19 cellular contexts compared by ENCODE assay signal in the genomic region with DNA sequence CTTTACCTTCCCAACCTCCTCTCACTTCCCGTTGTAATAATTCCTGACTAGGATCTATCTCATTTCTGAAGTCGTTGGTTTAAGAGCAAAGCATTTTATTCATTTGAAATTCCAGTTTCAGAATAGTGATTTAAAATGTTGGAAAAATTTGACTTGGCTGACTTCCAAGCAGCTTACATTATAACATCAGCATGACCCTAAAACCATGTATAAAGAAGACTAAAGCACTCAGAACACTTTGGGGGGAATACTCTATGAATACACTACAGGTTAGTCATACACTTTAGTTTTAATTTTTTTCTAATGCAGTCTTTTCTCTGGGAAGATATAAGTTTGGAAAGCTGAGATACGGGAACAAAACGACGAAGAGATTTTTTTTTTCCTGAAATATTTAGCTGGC.
DNase-seq lines count a peak whose midpoint lies in the region; ATAC-seq and TF ChIP-seq lines count a peak whose summit lies in the region.
"Had no signal": no experiment of that assay in that cellular context is flagged by ENCODE, and none has a peak within 500 bp of the region (broad histone marks: within the 10 kb centered on the region; RNA-seq: fewer than 3 reads in every experiment).

No MANE protein-coding gene starts in this region.

- CTCF ChIA-PET in A673 (lab: Charles Lee) = no interaction called here

- H3K4me3 Mint-ChIP-seq in activated naive CD8-positive, alpha-beta T cell = peak overlapping the region; percentile 42
- H3K4me3 Mint-ChIP-seq in activated naive CD8-positive, alpha-beta T cell treated with anti-CD3 and anti-CD28 coated beads, Interleukin-2, amount 50 U/mL, for 24 hours = no peak overlapping the region
- H3K4me3 Mint-ChIP-seq in immature natural killer cell = peak overlapping the region in 1 of 5 donors; percentile 4
- H3K4me3 Mint-ChIP-seq: GM23338 had no signal

- no peaks in the 10 kb centered on the region for H3K9me3 ChIP-seq in uterus
- no peaks in the 10 kb centered on the region for H3K9me3 ChIP-seq in A673 (ENCODE audit: low read depth, low read length, poor library complexity, severe bottlenecking)

- TF ChIP-seq CTCF in astrocyte of the cerebellum (IDR thresholded peaks at IDR 0.05; ENCODE audit: low read depth, low read length, missing control alignments) = no peak
- no peak for TF ChIP-seq CTCF in uterus (IDR thresholded peaks at IDR 0.05)
- TF ChIP-seq CTCF in A673 (conservative IDR thresholded peaks at IDR 0.05; ENCODE audit: low read depth, low read length) = no peak

- H3K4me3 ChIP-seq in astrocyte of the cerebellum (ENCODE audit: low read depth, low read length) (no peak overlapping the region), uterus (no peak overlapping the region), H7 (ENCODE audit: insufficient read depth, low read depth, low read length) (no peak overlapping the region), A673 (ENCODE audit: low read depth, low read length, poor library complexity, severe bottlenecking) (no peak overlapping the region)
- H3K4me3 ChIP-seq: GM12878, GM23338, PC-9 had no signal

- POLR2A ChIA-PET in A673 (lab: Charles Lee; ENCODE audit: low non-redundant PET) = no interaction called here

- in situ Hi-C loops in astrocyte of the cerebellum (cut with HindIII; ENCODE audit: low sequenced_read_pairs) = no loop called here

- H3K4me1 ChIP-seq in uterus (peaks cover 0 to 18% of the 10 kb centered on the region in 2 donors), A673 (ENCODE audit: insufficient read depth, low read length, poor library complexity, severe bottlenecking) (no peaks in the 10 kb centered on the region)

- H3K4me1 Mint-ChIP-seq in activated naive CD8-positive, alpha-beta T cell (ENCODE audit: low read depth) = peaks cover 69% of the 10 kb centered on the region
- H3K4me1 Mint-ChIP-seq in activated naive CD8-positive, alpha-beta T cell treated with anti-CD3 and anti-CD28 coated beads, Interleukin-2, amount 50 U/mL, for 24 hours = peaks cover 35% of the 10 kb centered on the region
- peaks cover 28 to 41% of the 10 kb centered on the region in 2 donors for H3K4me1 Mint-ChIP-seq in immature natural killer cell

- H3K27me3 ChIP-seq in uterus (no peaks in the 10 kb centered on the region), H7 (ENCODE audit: control insufficient read depth, insufficient read depth, low read length) (no peaks in the 10 kb centered on the region), A673 (replicated peaks; ENCODE audit: insufficient read depth, low read depth, low read length, poor library complexity) (no peaks in the 10 kb centered on the region)

- no peak for ATAC-seq in activated naive CD8-positive, alpha-beta T cell treated with anti-CD3 and anti-CD28 coated beads, Interleukin-2, amount 50 U/mL, for 24 hours
- ATAC-seq in GM18861 (IDR thresholded peaks at IDR 0.05; ENCODE audit: unreplicated experiment) = no peak
- ATAC-seq: GM12878 had no signal

- DNase-seq in activated naive CD8-positive, alpha-beta T cell treated with anti-CD3 and anti-CD28 coated beads, Interleukin-2, amount 50 U/mL, for 24 hours = no peak
- DNase-seq in astrocyte of the cerebellum (ENCODE audit: low read depth) (peak; percentile 34), immature natural killer cell (no peak), uterus (no peak), H7 (no peak), A673 (ENCODE audit: low spot score) (no peak)
- DNase-seq: activated CD4-positive, alpha-beta T cell treated with anti-CD3 and anti-CD28 coated beads, Interleukin-2, amount 50 U/mL, for 1 hour; activated T-cell treated with anti-CD3 and anti-CD28 coated beads for 4 hours; mammary epithelial cell; NCI-H1436 treated with DMSO at 0.1 percent for 48 hours; NCI-H446 treated with DMSO at 0.1 percent for 48 hours; PC-9; retina; stimulated activated CD4-positive, alpha-beta T cell treated with anti-CD3 and anti-CD28 coated beads, Interleukin-2, amount 100 ng/mL, for 24 hours had no signal

- H3K27me3 Mint-ChIP-seq in activated naive CD8-positive, alpha-beta T cell = no peaks in the 10 kb centered on the region
- H3K27me3 Mint-ChIP-seq in activated naive CD8-positive, alpha-beta T cell treated with anti-CD3 and anti-CD28 coated beads, Interleukin-2, amount 50 U/mL, for 24 hours = no peaks in the 10 kb centered on the region
- peaks cover 0 to 3% (median 3%) of the 10 kb centered on the region in 3 donors for H3K27me3 Mint-ChIP-seq in immature natural killer cell (ENCODE audit: low read depth in 3 of 3)

- intact Hi-C loops in uterus (cut with DNase I; ENCODE audit: low total_unique reads) (no loop called here), A673 (cut with micrococcal nuclease; ENCODE audit: unreplicated experiment) (no loop called here)

- no TSS peak for BruUV-seq in A673 (replicated peaks; lab: Mats Ljungman, UMichigan)

- peaks cover 23% of the 10 kb centered on the region for H3K36me3 Mint-ChIP-seq in activated naive CD8-positive, alpha-beta T cell
- peaks cover 3% of the 10 kb centered on the region for H3K36me3 Mint-ChIP-seq in activated naive CD8-positive, alpha-beta T cell treated with anti-CD3 and anti-CD28 coated beads, Interleukin-2, amount 50 U/mL, for 24 hours (ENCODE audit: low read depth)
- no peaks in the 10 kb centered on the region for H3K36me3 Mint-ChIP-seq in immature natural killer cell

- H3K27ac ChIP-seq in uterus = peak overlapping the region; percentile 60 to 66
- H3K27ac ChIP-seq in A673 (ENCODE audit: low read depth, low read length, poor library complexity, severe bottlenecking) = no peak overlapping the region
- H3K27ac ChIP-seq: PC-9 had no signal

- no peak overlapping the region for H3K27ac Mint-ChIP-seq in activated naive CD8-positive, alpha-beta T cell
- H3K27ac Mint-ChIP-seq in activated naive CD8-positive, alpha-beta T cell treated with anti-CD3 and anti-CD28 coated beads, Interleukin-2, amount 50 U/mL, for 24 hours = no peak overlapping the region
- peak overlapping the region in 5 of 6 donors; percentile 3 to 69 (median 61) for H3K27ac Mint-ChIP-seq in immature natural killer cell
- H3K27ac Mint-ChIP-seq: activated naive CD4-positive, alpha-beta T cell treated with anti-CD3 and anti-CD28 coated beads, Interleukin-2, amount 50 U/mL, for 72 hours; GM23338 had no signal

- TF ChIP-seq POLR2A in uterus (IDR thresholded peaks at IDR 0.05) = no peak

- peaks cover 3% of the 10 kb centered on the region for H3K9me3 Mint-ChIP-seq in activated naive CD8-positive, alpha-beta T cell (ENCODE audit: low read depth)
- H3K9me3 Mint-ChIP-seq in activated naive CD8-positive, alpha-beta T cell treated with anti-CD3 and anti-CD28 coated beads, Interleukin-2, amount 50 U/mL, for 24 hours = no peaks in the 10 kb centered on the region
- H3K9me3 Mint-ChIP-seq in immature natural killer cell = no peaks in the 10 kb centered on the region
- H3K9me3 Mint-ChIP-seq: activated naive CD4-positive, alpha-beta T cell treated with anti-CD3 and anti-CD28 coated beads, Interleukin-2, amount 50 U/mL, for 72 hours; GM23338 had no signal

- H3K36me3 ChIP-seq in uterus (no peaks in the 10 kb centered on the region), H7 (replicated peaks; ENCODE audit: control insufficient read depth, insufficient read depth, low read length) (no peaks in the 10 kb centered on the region), A673 (ENCODE audit: insufficient read depth, low read length, poor library complexity, severe bottlenecking) (no peaks in the 10 kb centered on the region)

Comparison
In these comparisons a context has a peak if more than half of its experiments do, and no peak if none do; other contexts are left out.
1. H3K27ac Mint-ChIP-seq: peak in immature natural killer cell (5 of 6); none in activated naive CD8-positive, alpha-beta T cell (single experiment) and activated naive CD8-positive, alpha-beta T cell treated with anti-CD3 and anti-CD28 coated beads, Interleukin-2, amount 50 U/mL, for 24 hours (single experiment).